8 cellular contexts compared by ENCODE assay signal in genomic region chr19:12156254-12157058, GRCh38. TPM values are rescaled to one million over a fixed set of nuclear protein-coding genes. Genes with fewer than 3 reads are reported as not detected.
DNase-seq lines count a peak whose midpoint lies in the region; TF ChIP-seq lines count a peak whose summit lies in the region.

Gene ZNF625 (minus strand): TSS chr19:12156734. CDS start chr19:12156558, 176 bp downstream.

- TF ChIP-seq EP300 in SK-N-SH (IDR thresholded peaks at IDR 0.05; ENCODE audit: borderline replicate concordance in 1 of 2, low read depth in 1 of 2, low read length in 1 of 2): no peak

- H3K27ac ChIP-seq in MM.1S (ENCODE audit: low read length): no peak within 1 kb of the TSS
- peak within 1 kb of the TSS; percentile 61 to 86 for H3K27ac ChIP-seq in SK-N-SH (ENCODE audit: low read depth in 2 of 2, low read length in 1 of 2)

- H4K20me1 ChIP-seq in MM.1S (ENCODE audit: insufficient read depth, low read length) (no peaks in the 10 kb centered on the region), SK-N-SH (ENCODE audit: insufficient read depth) (no peaks in the 10 kb centered on the region)

- 3% methylated on average over 22 of the region's 57 CpGs for WGBS in SK-N-SH (ENCODE audit: low lambda C conversion rate)

- peak within 1 kb of the TSS; percentile 36 for H2AFZ ChIP-seq in MM.1S (ENCODE audit: low read length)
- H2AFZ ChIP-seq in SK-N-SH (ENCODE audit: low read depth): peak within 1 kb of the TSS; percentile 99

- H3K9me3 ChIP-seq in MM.1S (replicated peaks; ENCODE audit: insufficient read depth, low read length): no peaks in the 10 kb centered on the region
- H3K9me3 ChIP-seq in SK-N-SH: no peaks in the 10 kb centered on the region

- peak within 1 kb of the TSS; percentile 32; the same call in 1 of the 2 replicates for H3K4me2 ChIP-seq in MM.1S (ENCODE audit: low read depth, low read length)
- peak within 1 kb of the TSS; percentile 93 for H3K4me2 ChIP-seq in SK-N-SH

- H3K9ac ChIP-seq in MM.1S (ENCODE audit: low read length) (peak within 1 kb of the TSS; percentile 40; the same call in 1 of the 2 replicates), SK-N-SH (peak within 1 kb of the TSS; percentile 94)

- no peak for TF ChIP-seq CTCF in GM20000 (IDR thresholded peaks at IDR 0.05; ENCODE audit: extremely low read depth, missing control alignments)
- TF ChIP-seq CTCF in MM.1S (IDR thresholded peaks at IDR 0.05; ENCODE audit: low read length): no peak
- TF ChIP-seq CTCF in SK-N-SH (IDR thresholded peaks at IDR 0.05): no peak

- CTCF ChIA-PET in SK-N-SH (lab: Yijun Ruan, JAX): interaction anchor here (0.6 to 4.5 kb wide), 3 partner anchors 16 to 97 kb away, joined by 3 to 34 read pairs (median 3); partner anchors contain the start of gene ZNF20

- POLR2A ChIA-PET in SK-N-SH (lab: Yijun Ruan, JAX): interaction anchor here (0.6 to 1.6 kb wide), 10 partner anchors 16 to 454 kb away, joined by 3 to 10 read pairs (median 3); partner anchors contain the start of genes ZNF20, ZNF442, ZNF443 and ZNF490

- H3K27me3 ChIP-seq in MM.1S (replicated peaks; ENCODE audit: insufficient read depth, low read length) (no peaks in the 10 kb centered on the region; the same call in 1 of the 2 replicates), SK-N-SH (ENCODE audit: insufficient read depth) (no peaks in the 10 kb centered on the region)

- H3K79me2 ChIP-seq in MM.1S (ENCODE audit: low read length) (no peaks in the 10 kb centered on the region), SK-N-SH (ENCODE audit: insufficient read depth) (peaks cover 54% of the 10 kb centered on the region)

- DNase-seq in D341Med (ENCODE audit: low spot score) (peak; percentile 94), GM20000 (ENCODE audit: low spot score) (peak; percentile 89), MM.1S (peak; percentile 47), SK-N-SH (peak; percentile 97), cerebellum (ENCODE audit: low spot score) (peak; percentile 95), iris pigment epithelial cell (ENCODE audit: low read depth) (peak; percentile 74), skeletal muscle cell (ENCODE audit: low read depth) (peak; percentile 56), NOMO-1 treated with DMSO at 0.1 percent for 48 hours (lab: John Stamatoyannopoulos, UW; ENCODE audit: unreplicated experiment) (no peak)

- no peak for TF ChIP-seq RAD21 in SK-N-SH (IDR thresholded peaks at IDR 0.05; ENCODE audit: low read length)

- H3K36me3 ChIP-seq in MM.1S (replicated peaks; ENCODE audit: insufficient read depth, low read length) (no peaks in the 10 kb centered on the region), SK-N-SH (replicated peaks in 1 of 2; ENCODE audit: control insufficient read depth in 1 of 2, insufficient read depth in 2 of 2, low read length in 1 of 2) (peaks cover 3 to 19% of the 10 kb centered on the region in 2 experiments)

- peak within 1 kb of the TSS; percentile 61 for H3K4me3 ChIP-seq in MM.1S (ENCODE audit: low read length)
- peak within 1 kb of the TSS; percentile 74 to 94 for H3K4me3 ChIP-seq in SK-N-SH (ENCODE audit: low read depth in 2 of 2, low read length in 1 of 2)
- H3K4me3 ChIP-seq in skeletal muscle cell (ENCODE audit: low read depth, low read length): peak within 1 kb of the TSS; percentile 77

- H3K4me1 ChIP-seq in MM.1S (ENCODE audit: low read length) (no peaks in the 10 kb centered on the region), SK-N-SH (ENCODE audit: control insufficient read depth in 1 of 2, insufficient read depth in 2 of 2, low read depth in 1 of 2, low read length in 1 of 2) (peaks cover 0 to 8% of the 10 kb centered on the region in 2 experiments; a peak in 2 of 4 replicates)

- H3K9me2 ChIP-seq in MM.1S (replicated peaks; ENCODE audit: insufficient read depth, low read length) (no peaks in the 10 kb centered on the region), SK-N-SH (no peaks in the 10 kb centered on the region)

- no peaks in the 10 kb centered on the region for H3F3A ChIP-seq in MM.1S (ENCODE audit: insufficient read depth, low read length)
- no peaks in the 10 kb centered on the region for H3F3A ChIP-seq in SK-N-SH (replicated peaks; ENCODE audit: insufficient read depth)

TF ChIP-seq in SK-N-SH, 30 proteins besides CTCF, POLR2A, EP300 and RAD21 (continues in another document):
- TF ChIP-seq RCOR1 (IDR thresholded peaks at IDR 0.05; ENCODE audit: low read length): no peak
- no peak for TF ChIP-seq TCF12 (IDR thresholded peaks at IDR 0.05)
- peak; percentile 73 for TF ChIP-seq MXI1 (IDR thresholded peaks at IDR 0.05; ENCODE audit: low read depth, low read length)
- TF ChIP-seq TAF1 (IDR thresholded peaks at IDR 0.05; ENCODE audit: borderline replicate concordance, low read depth, low read length): peak; percentile 81
- no peak for TF ChIP-seq ZBTB33 (IDR thresholded peaks at IDR 0.05; ENCODE audit: borderline replicate concordance, low read depth)
- TF ChIP-seq POLR2AphosphoS5 (IDR thresholded peaks at IDR 0.05; ENCODE audit: low read depth, low read length): peak; percentile 93
- TF ChIP-seq MEF2A (IDR thresholded peaks at IDR 0.05; ENCODE audit: borderline replicate concordance, low read depth): no peak
- TF ChIP-seq ELF1 (IDR thresholded peaks at IDR 0.05): 0 out of 2 replicates have a peak, but pooled peaks have one; percentile 37
- TF ChIP-seq NFIC (IDR thresholded peaks at IDR 0.05; ENCODE audit: borderline replicate concordance): no peak
- peak; percentile 68 for TF ChIP-seq GABPA (IDR thresholded peaks at IDR 0.05; ENCODE audit: low read depth)
- no peak for TF ChIP-seq USF2 (IDR thresholded peaks at IDR 0.05; ENCODE audit: borderline replicate concordance, low read depth, low read length)
- TF ChIP-seq SMC3 (IDR thresholded peaks at IDR 0.05; ENCODE audit: low read depth, low read length): no peak
- no peak for TF ChIP-seq JUND (IDR thresholded peaks at IDR 0.05)
- peak; percentile 98 for TF ChIP-seq PBX3 (IDR thresholded peaks at IDR 0.05)
- TF ChIP-seq CHD2 (IDR thresholded peaks at IDR 0.05; ENCODE audit: low read length, partially characterized antibody): peak; percentile 15
- TF ChIP-seq GATA2 (CRISPR knock-in tag; IDR thresholded peaks at IDR 0.05): no peak
- no peak for TF ChIP-seq FOSL2 (IDR thresholded peaks at IDR 0.05; ENCODE audit: borderline replicate concordance, low read depth)
- no peak for TF ChIP-seq RXRA (IDR thresholded peaks at IDR 0.05; ENCODE audit: borderline replicate concordance, low read depth)
- TF ChIP-seq USF1 (IDR thresholded peaks at IDR 0.05; ENCODE audit: borderline replicate concordance, low read depth): no peak

RNA-seq across cellular contexts. Expression of gene ZNF625, which starts in this region (rescaled TPM):
- polyA plus RNA-seq in SK-N-SH (2012; rRNA removed): 1.9 and 2.3 TPM in 2 replicates
- polyA plus RNA-seq in SK-N-SH (2012; cell fraction: cytosol; rRNA removed): 1.5 and 1.7 TPM in 2 replicates
- polyA plus RNA-seq in SK-N-SH (2012; cell fraction: nucleus; rRNA removed): 3.3 and 3.7 TPM in 2 replicates
- total RNA-seq in cerebellum: 23.8 TPM
